11 cellular contexts compared by ENCODE assay signal in genomic region chr18:22166070-22166972, GRCh38. TPM values are rescaled to one million over a fixed set of nuclear protein-coding genes. Genes with fewer than 3 reads are reported as not detected.
DNase-seq lines count a peak whose midpoint lies in the region; ATAC-seq and TF ChIP-seq lines count a peak whose summit lies in the region.
"Had no signal": no experiment of that assay in that cellular context is flagged by ENCODE, and none has a peak within 500 bp of the region (broad histone marks: within the 10 kb centered on the region; RNA-seq: fewer than 3 reads in every experiment).

No MANE protein-coding gene starts in this region.

- CTCF ChIA-PET in A673 (lab: Charles Lee), result no interaction called here

- H3K4me3 ChIP-seq in A673 (ENCODE audit: low read depth, low read length, poor library complexity, severe bottlenecking) (no peak overlapping the region), NT2/D1 (ENCODE audit: insufficient read length, low read depth) (peak overlapping the region; percentile 2), heart right ventricle (peak overlapping the region; percentile 16 to 97 (median 85))
- H3K4me3 ChIP-seq: SJSA1 had no signal

- H3K4me1 Mint-ChIP-seq in nephron, result peaks cover 26% of the 10 kb centered on the region
- peaks cover 30% of the 10 kb centered on the region for H3K4me1 Mint-ChIP-seq in activated T-cell treated with anti-CD3 and anti-CD28 coated beads, Interleukin-2, amount 50 U/mL, for 24 hours (ENCODE audit: low read depth)

- POLR2A ChIA-PET in A673 (lab: Charles Lee; ENCODE audit: low non-redundant PET), result no interaction called here

- H3K36me3 ChIP-seq in A673 (ENCODE audit: insufficient read depth, low read length, poor library complexity, severe bottlenecking) (no peaks in the 10 kb centered on the region), NT2/D1 (ENCODE audit: insufficient read depth, insufficient read length, low read length) (no peaks in the 10 kb centered on the region), heart right ventricle (peaks cover 0 to 6% (median 2%) of the 10 kb centered on the region in 9 donors)

- peak; percentile 32 for DNase-seq in A673 (ENCODE audit: low spot score)
- DNase-seq in NT2/D1 (ENCODE audit: low read depth, low spot score), result no peak
- peak; percentile 68 to 70 for DNase-seq in heart right ventricle
- DNase-seq in HPDE6-E6E7 (ENCODE audit: extremely low spot score), result no peak
- DNase-seq in HCEC 1CT, result no peak
- no peak for DNase-seq in activated T-cell treated with anti-CD3 and anti-CD28 coated beads, Interleukin-2, amount 50 U/mL, for 24 hours
- no peak for DNase-seq in hypothalamus (lab: John Stamatoyannopoulos, UW)
- DNase-seq: activated CD4-positive, alpha-beta T cell treated with anti-CD3 and anti-CD28 coated beads, Interleukin-2, amount 50 U/mL, for 4 hours; NCI-H2029 treated with DMSO at 0.1 percent for 48 hours had no signal

- H3K27ac Mint-ChIP-seq in nephron, result peak overlapping the region; percentile 83 to 97 (median 96)
- H3K27ac Mint-ChIP-seq in activated T-cell treated with anti-CD3 and anti-CD28 coated beads, Interleukin-2, amount 50 U/mL, for 24 hours, result no peak overlapping the region

- peaks cover 95% of the 10 kb centered on the region for H3K27me3 Mint-ChIP-seq in nephron (ENCODE audit: low read depth)
- H3K27me3 Mint-ChIP-seq in activated T-cell treated with anti-CD3 and anti-CD28 coated beads, Interleukin-2, amount 50 U/mL, for 24 hours, result peaks cover 82% of the 10 kb centered on the region

- H3K9ac ChIP-seq in NT2/D1 (ENCODE audit: insufficient read length, low read depth), result no peak overlapping the region

- H3K9me3 ChIP-seq in A673 (ENCODE audit: low read depth, low read length, poor library complexity, severe bottlenecking) (no peaks in the 10 kb centered on the region), NT2/D1 (ENCODE audit: insufficient read depth, low read length) (no peaks in the 10 kb centered on the region), heart right ventricle (no peaks in the 10 kb centered on the region)
- H3K9me3 ChIP-seq: SJSA1 had no signal

- H3K27me3 ChIP-seq in A673 (replicated peaks; ENCODE audit: insufficient read depth, low read depth, low read length, poor library complexity), result peaks cover 97% of the 10 kb centered on the region
- H3K27me3 ChIP-seq in NT2/D1 (ENCODE audit: insufficient read depth, insufficient read length), result peaks cover 91% of the 10 kb centered on the region
- H3K27me3 ChIP-seq in heart right ventricle, result peaks cover 0 to 97% (median 54%) of the 10 kb centered on the region in 7 donors

- peaks cover 33% of the 10 kb centered on the region for H3K4me1 ChIP-seq in A673 (ENCODE audit: insufficient read depth, low read length, poor library complexity, severe bottlenecking)
- H3K4me1 ChIP-seq in NT2/D1 (ENCODE audit: insufficient read depth, insufficient read length), result peaks cover 6% of the 10 kb centered on the region
- H3K4me1 ChIP-seq in heart right ventricle, result peaks cover 0 to 45% (median 35%) of the 10 kb centered on the region in 9 donors

- no peaks in the 10 kb centered on the region for H3K36me3 Mint-ChIP-seq in nephron (ENCODE audit: low read depth)
- no peaks in the 10 kb centered on the region for H3K36me3 Mint-ChIP-seq in activated T-cell treated with anti-CD3 and anti-CD28 coated beads, Interleukin-2, amount 50 U/mL, for 24 hours (ENCODE audit: low read depth)

- 4 to 5% methylated on average over 46 of the region's 46 CpGs for WGBS in heart right ventricle, 2 donors

- TF ChIP-seq CTCF in A673 (conservative IDR thresholded peaks at IDR 0.05; ENCODE audit: low read depth, low read length) (no peak), heart right ventricle (IDR thresholded peaks at IDR 0.05) (peak in 1 of 9 donors; percentile 11), nephron (IDR thresholded peaks at IDR 0.05; ENCODE audit: unreplicated experiment in 3 of 3) (no peak)

- no TSS peak for BruUV-seq in A673 (replicated peaks; lab: Mats Ljungman, UMichigan)

- peak in 6 of 8 donors; percentile 2 to 46 (median 37) for ATAC-seq in heart right ventricle

- peak overlapping the region; percentile 93 to 95 (median 93) for H3K4me3 Mint-ChIP-seq in nephron
- H3K4me3 Mint-ChIP-seq in activated T-cell treated with anti-CD3 and anti-CD28 coated beads, Interleukin-2, amount 50 U/mL, for 24 hours, result no peak overlapping the region

- H3K27ac ChIP-seq in A673 (ENCODE audit: low read depth, low read length, poor library complexity, severe bottlenecking) (no peak overlapping the region), heart right ventricle (peak overlapping the region; percentile 92 to 100 (median 98))
- H3K27ac ChIP-seq: SJSA1 had no signal

- H3K9me3 Mint-ChIP-seq in nephron, result no peaks in the 10 kb centered on the region
- H3K9me3 Mint-ChIP-seq in activated T-cell treated with anti-CD3 and anti-CD28 coated beads, Interleukin-2, amount 50 U/mL, for 24 hours, result no peaks in the 10 kb centered on the region

- intact Hi-C loops in A673 (cut with micrococcal nuclease; ENCODE audit: unreplicated experiment), result no loop called here
- intact Hi-C loops in heart right ventricle (cut with DNase I), result loop anchor here in 8 of 10 donors (2.0 to 10.0 kb wide), 16 partner anchors 46 to 766 kb away; partner anchors contain the start of gene RBBP8 (in 1 of the 8)

RNA-seq across cellular contexts. Expression of gene GATA6, which starts 3.1 kb away (rescaled TPM):
- 0.20 and 0.21 TPM in 2 replicates for total RNA-seq in A673 (2021)
- total RNA-seq in heart right ventricle, result 10 to 100 TPM; 54.6 to 99.5 (median 73.4) TPM
- polyA plus RNA-seq in heart right ventricle, result 10 to 100 TPM; 36.7 to 46.5 TPM

Comparison
In these comparisons a context has a peak if more than half of its experiments do, and no peak if none do; other contexts are left out.
1. DNase-seq: peak in A673 (single experiment) and heart right ventricle (2 of 2); none in NT2/D1 (single experiment), HPDE6-E6E7 (single experiment), HCEC 1CT (single experiment), activated T-cell treated with anti-CD3 and anti-CD28 coated beads, Interleukin-2, amount 50 U/mL, for 24 hours (single experiment) and hypothalamus (0 of 51).
2. RNA of gene GATA6, which starts 3.1 kb away (total RNA-seq): 54.6 to 99.5 TPM in heart right ventricle; 0.20 to 0.21 TPM in A673; every median in the first group is over 10 times any median in the second.